1 cellular context compared by ENCODE assay signal in the genomic region with DNA sequence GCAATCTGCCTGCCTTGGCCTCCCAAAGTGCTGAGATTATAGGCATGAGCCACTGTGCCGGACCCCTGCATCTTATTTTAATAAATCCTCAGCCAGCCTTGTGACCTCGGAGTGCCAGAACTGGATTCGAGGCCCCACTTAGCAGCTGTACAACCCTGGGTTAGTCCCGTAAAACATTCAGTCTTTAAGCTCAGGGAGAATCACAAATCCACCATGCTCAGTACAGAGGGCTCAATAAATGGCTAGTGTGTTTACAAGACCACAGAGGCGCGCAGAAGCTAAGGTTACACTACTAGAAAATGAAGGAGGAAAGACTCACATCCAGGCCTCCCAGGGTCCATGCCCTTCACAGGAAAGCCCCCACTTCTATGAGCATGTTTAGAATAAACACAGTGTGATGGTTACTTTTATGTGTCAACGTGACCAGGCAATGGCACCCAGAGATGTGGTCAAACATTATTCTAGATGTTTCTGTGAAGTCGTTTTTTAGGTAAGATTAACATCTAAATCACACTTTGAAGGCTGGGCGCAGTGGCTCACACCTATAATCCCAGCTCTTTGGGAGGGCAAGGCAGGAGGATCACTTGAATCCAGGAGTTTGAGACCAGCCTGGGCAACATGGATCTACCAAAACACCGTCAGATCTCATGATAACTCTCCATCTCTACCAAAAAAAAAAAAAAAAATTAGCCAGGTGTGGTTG.
TF ChIP-seq lines count a peak whose summit lies in the region.

No MANE protein-coding gene starts in this region.

TF ChIP-seq in HCT116, 20 proteins besides CTCF, POLR2A, EP300 and RAD21 (continued from another document):
- TF ChIP-seq, protein P1, sequence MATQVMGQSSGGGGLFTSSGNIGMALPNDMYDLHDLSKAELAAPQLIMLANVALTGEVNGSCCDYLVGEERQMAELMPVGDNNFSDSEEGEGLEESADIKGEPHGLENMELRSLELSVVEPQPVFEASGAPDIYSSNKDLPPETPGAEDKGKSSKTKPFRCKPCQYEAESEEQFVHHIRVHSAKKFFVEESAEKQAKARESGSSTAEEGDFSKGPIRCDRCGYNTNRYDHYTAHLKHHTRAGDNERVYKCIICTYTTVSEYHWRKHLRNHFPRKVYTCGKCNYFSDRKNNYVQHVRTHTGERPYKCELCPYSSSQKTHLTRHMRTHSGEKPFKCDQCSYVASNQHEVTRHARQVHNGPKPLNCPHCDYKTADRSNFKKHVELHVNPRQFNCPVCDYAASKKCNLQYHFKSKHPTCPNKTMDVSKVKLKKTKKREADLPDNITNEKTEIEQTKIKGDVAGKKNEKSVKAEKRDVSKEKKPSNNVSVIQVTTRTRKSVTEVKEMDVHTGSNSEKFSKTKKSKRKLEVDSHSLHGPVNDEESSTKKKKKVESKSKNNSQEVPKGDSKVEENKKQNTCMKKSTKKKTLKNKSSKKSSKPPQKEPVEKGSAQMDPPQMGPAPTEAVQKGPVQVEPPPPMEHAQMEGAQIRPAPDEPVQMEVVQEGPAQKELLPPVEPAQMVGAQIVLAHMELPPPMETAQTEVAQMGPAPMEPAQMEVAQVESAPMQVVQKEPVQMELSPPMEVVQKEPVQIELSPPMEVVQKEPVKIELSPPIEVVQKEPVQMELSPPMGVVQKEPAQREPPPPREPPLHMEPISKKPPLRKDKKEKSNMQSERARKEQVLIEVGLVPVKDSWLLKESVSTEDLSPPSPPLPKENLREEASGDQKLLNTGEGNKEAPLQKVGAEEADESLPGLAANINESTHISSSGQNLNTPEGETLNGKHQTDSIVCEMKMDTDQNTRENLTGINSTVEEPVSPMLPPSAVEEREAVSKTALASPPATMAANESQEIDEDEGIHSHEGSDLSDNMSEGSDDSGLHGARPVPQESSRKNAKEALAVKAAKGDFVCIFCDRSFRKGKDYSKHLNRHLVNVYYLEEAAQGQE (IDR thresholded peaks at IDR 0.05; ENCODE audit: low read depth): no peak
- no peak for TF ChIP-seq POLR2AphosphoS5 (IDR thresholded peaks at IDR 0.05; ENCODE audit: low read depth, low read length)
